In genomic region chr12:22357531-22357930, GRCh38 we compare ENCODE assay signal across 35 cellular contexts. TPM values are rescaled to one million over a fixed set of nuclear protein-coding genes. Genes with fewer than 3 reads are reported as not detected.
"Had no signal": no experiment of that assay in that cellular context is flagged by ENCODE, and none has a peak within 500 bp of the region (broad histone marks: within the 10 kb centered on the region; RNA-seq: fewer than 3 reads in every experiment).

No MANE protein-coding gene starts in this region.

- H3K27me3 ChIP-seq: MG63 had no signal

- DNase-seq: Karpas-422, Kasumi-1, MG63, MM.1S, MV-4-11, NCI-H1048, NCI-H1092, NCI-H1092 treated with DMSO at 0.1 percent for 48 hours, NCI-H1105, NCI-H1105 treated with DMSO at 0.1 percent for 48 hours, NCI-H1417, NCI-H1417 treated with DMSO at 0.1 percent for 48 hours, NCI-H1436, NCI-H1436 treated with DMSO at 0.1 percent for 48 hours, NCI-H146, NCI-H1694, NCI-H1694 treated with DMSO at 0.1 percent for 48 hours, NCI-H187, NCI-H187 treated with DMSO at 0.1 percent for 48 hours, NCI-H1930, NCI-H2029, NCI-H2029 treated with DMSO at 0.1 percent for 48 hours, NCI-H2081, NCI-H2081 treated with DMSO at 0.1 percent for 48 hours, NCI-H2107, NCI-H2171, NCI-H2171 treated with DMSO at 0.1 percent for 48 hours, NCI-H2227 treated with DMSO at 0.1 percent for 48 hours, NCI-H226, NCI-H345, NCI-H446, NCI-H446 treated with DMSO at 0.1 percent for 48 hours, NCI-H510A had no signal

- H3K4me2 ChIP-seq: KMS-11 had no signal

- H3K9ac ChIP-seq: KMS-11 had no signal

- H3K4me3 ChIP-seq: MG63 had no signal

- H3K27ac ChIP-seq: KMS-11 had no signal

- H3K9me3 ChIP-seq: MG63 had no signal

- H3K36me3 ChIP-seq: MG63 had no signal

RNA-seq across cellular contexts. Expression of gene ST8SIA1, which starts 23.0 kb away (rescaled TPM):
- total RNA-seq: NCI-H460 had no signal
